Comparison of ENCODE assay signal across 2 cellular contexts in the genomic region with DNA sequence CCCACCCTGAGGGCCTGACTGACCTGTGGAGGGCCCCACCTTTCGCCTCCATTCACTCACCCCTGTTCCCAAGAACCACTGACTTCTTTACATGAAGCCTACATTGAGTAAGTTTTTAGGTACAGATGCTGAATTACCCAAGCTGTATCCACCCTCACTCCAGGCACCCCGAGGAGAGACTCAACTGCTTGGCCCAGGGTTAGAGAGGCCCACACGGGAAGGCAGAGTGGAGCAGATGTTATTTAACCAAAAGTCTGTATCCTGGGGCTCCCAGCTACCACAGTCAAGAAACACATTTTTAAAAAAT.
TF ChIP-seq lines count a peak whose summit lies in the region.

No MANE protein-coding gene starts in this region.

TF ChIP-seq in IMR-90, 13 proteins besides CTCF, POLR2A, EP300 and RAD21:
- TF ChIP-seq RFX5 (IDR thresholded peaks at IDR 0.05; ENCODE audit: low read depth, low read length) = no peak
- no peak for TF ChIP-seq CHD1 (IDR thresholded peaks at IDR 0.05; ENCODE audit: low read depth, low read length)
- TF ChIP-seq CEBPB (IDR thresholded peaks at IDR 0.05; ENCODE audit: low read depth, low read length) = no peak
- no peak for TF ChIP-seq BHLHE40 (IDR thresholded peaks at IDR 0.05; ENCODE audit: low read depth, low read length)
- TF ChIP-seq MAZ (IDR thresholded peaks at IDR 0.05; ENCODE audit: borderline replicate concordance, low read depth, low read length) = no peak
- no peak for TF ChIP-seq RCOR1 (IDR thresholded peaks at IDR 0.05; ENCODE audit: insufficient replicate concordance, low read length)
- TF ChIP-seq SMC3 (IDR thresholded peaks at IDR 0.05; ENCODE audit: low read depth, low read length) = no peak
- no peak for TF ChIP-seq FOS (IDR thresholded peaks at IDR 0.05; ENCODE audit: low read depth, low read length)
- TF ChIP-seq, protein P1, sequence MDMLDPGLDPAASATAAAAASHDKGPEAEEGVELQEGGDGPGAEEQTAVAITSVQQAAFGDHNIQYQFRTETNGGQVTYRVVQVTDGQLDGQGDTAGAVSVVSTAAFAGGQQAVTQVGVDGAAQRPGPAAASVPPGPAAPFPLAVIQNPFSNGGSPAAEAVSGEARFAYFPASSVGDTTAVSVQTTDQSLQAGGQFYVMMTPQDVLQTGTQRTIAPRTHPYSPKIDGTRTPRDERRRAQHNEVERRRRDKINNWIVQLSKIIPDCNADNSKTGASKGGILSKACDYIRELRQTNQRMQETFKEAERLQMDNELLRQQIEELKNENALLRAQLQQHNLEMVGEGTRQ (IDR thresholded peaks at IDR 0.05; ENCODE audit: low read depth, low read length) = no peak
- TF ChIP-seq MXI1 (IDR thresholded peaks at IDR 0.05; ENCODE audit: borderline replicate concordance, low read depth, low read length) = no peak
- TF ChIP-seq, protein P2, sequence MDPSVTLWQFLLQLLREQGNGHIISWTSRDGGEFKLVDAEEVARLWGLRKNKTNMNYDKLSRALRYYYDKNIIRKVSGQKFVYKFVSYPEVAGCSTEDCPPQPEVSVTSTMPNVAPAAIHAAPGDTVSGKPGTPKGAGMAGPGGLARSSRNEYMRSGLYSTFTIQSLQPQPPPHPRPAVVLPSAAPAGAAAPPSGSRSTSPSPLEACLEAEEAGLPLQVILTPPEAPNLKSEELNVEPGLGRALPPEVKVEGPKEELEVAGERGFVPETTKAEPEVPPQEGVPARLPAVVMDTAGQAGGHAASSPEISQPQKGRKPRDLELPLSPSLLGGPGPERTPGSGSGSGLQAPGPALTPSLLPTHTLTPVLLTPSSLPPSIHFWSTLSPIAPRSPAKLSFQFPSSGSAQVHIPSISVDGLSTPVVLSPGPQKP (IDR thresholded peaks at IDR 0.05; ENCODE audit: borderline replicate concordance, low read depth, low read length) = no peak
- no peak for TF ChIP-seq MAFK (IDR thresholded peaks at IDR 0.05; ENCODE audit: low read depth, low read length)
- TF ChIP-seq NFE2L2 (IDR thresholded peaks at IDR 0.05; ENCODE audit: low read depth, low read length) = no peak
TF ChIP-seq in IMR-90: peak in this region for 0.

TF ChIP-seq in GM12878, 131 proteins besides CTCF, POLR2A, EP300 and RAD21:
- TF ChIP-seq, protein P3, sequence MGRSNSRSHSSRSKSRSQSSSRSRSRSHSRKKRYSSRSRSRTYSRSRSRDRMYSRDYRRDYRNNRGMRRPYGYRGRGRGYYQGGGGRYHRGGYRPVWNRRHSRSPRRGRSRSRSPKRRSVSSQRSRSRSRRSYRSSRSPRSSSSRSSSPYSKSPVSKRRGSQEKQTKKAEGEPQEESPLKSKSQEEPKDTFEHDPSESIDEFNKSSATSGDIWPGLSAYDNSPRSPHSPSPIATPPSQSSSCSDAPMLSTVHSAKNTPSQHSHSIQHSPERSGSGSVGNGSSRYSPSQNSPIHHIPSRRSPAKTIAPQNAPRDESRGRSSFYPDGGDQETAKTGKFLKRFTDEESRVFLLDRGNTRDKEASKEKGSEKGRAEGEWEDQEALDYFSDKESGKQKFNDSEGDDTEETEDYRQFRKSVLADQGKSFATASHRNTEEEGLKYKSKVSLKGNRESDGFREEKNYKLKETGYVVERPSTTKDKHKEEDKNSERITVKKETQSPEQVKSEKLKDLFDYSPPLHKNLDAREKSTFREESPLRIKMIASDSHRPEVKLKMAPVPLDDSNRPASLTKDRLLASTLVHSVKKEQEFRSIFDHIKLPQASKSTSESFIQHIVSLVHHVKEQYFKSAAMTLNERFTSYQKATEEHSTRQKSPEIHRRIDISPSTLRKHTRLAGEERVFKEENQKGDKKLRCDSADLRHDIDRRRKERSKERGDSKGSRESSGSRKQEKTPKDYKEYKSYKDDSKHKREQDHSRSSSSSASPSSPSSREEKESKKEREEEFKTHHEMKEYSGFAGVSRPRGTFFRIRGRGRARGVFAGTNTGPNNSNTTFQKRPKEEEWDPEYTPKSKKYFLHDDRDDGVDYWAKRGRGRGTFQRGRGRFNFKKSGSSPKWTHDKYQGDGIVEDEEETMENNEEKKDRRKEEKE (IDR thresholded peaks at IDR 0.05) = no peak
- TF ChIP-seq, protein P4, sequence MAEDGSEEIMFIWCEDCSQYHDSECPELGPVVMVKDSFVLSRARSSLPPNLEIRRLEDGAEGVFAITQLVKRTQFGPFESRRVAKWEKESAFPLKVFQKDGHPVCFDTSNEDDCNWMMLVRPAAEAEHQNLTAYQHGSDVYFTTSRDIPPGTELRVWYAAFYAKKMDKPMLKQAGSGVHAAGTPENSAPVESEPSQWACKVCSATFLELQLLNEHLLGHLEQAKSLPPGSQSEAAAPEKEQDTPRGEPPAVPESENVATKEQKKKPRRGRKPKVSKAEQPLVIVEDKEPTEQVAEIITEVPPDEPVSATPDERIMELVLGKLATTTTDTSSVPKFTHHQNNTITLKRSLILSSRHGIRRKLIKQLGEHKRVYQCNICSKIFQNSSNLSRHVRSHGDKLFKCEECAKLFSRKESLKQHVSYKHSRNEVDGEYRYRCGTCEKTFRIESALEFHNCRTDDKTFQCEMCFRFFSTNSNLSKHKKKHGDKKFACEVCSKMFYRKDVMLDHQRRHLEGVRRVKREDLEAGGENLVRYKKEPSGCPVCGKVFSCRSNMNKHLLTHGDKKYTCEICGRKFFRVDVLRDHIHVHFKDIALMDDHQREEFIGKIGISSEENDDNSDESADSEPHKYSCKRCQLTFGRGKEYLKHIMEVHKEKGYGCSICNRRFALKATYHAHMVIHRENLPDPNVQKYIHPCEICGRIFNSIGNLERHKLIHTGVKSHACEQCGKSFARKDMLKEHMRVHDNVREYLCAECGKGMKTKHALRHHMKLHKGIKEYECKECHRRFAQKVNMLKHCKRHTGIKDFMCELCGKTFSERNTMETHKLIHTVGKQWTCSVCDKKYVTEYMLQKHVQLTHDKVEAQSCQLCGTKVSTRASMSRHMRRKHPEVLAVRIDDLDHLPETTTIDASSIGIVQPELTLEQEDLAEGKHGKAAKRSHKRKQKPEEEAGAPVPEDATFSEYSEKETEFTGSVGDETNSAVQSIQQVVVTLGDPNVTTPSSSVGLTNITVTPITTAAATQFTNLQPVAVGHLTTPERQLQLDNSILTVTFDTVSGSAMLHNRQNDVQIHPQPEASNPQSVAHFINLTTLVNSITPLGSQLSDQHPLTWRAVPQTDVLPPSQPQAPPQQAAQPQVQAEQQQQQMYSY (CRISPR knock-in tag; IDR thresholded peaks at IDR 0.05) = no peak
TF ChIP-seq in GM12878: peak in this region for 0.
